ENCODE assay signal across 19 cellular contexts in the genomic region with DNA sequence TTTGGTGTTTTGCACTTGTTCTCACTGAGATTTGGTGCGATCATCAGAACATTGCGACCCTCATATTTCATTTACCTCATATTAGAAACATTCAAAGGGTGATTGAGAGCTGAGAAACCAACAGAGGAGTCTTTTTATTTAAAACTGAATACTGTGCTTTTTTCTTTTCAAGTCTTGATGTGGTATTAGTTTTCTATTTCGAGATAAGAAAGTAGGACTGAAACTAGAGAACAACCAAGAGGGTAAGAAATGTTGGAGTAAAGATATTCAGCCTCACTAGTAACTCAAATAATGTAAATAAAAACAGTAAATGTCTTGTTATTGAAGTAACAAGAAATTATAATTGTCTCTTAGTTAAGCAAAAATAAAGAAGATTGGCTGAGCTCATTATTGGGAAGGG.
"Had no signal": no experiment of that assay in that cellular context is flagged by ENCODE, and none has a peak within 500 bp of the region (broad histone marks: within the 10 kb centered on the region; RNA-seq: fewer than 3 reads in every experiment).

No MANE protein-coding gene starts in this region.

- H3K9me3 ChIP-seq: SJSA1 had no signal

- H3K4me3 ChIP-seq: SJSA1, SK-N-MC had no signal

- H3K36me3 ChIP-seq: SJSA1 had no signal

- DNase-seq: Karpas-422, KBM-7, NCI-H1092, NCI-H1105 treated with DMSO at 0.1 percent for 48 hours, NCI-H1417 treated with DMSO at 0.1 percent for 48 hours, NCI-H146, NCI-H1694 treated with DMSO at 0.1 percent for 48 hours, NCI-H1930, NCI-H2081, NCI-H2107, NCI-H2227 treated with DMSO at 0.1 percent for 48 hours, NCI-H524, NCI-H526 treated with DMSO at 0.1 percent for 48 hours, NCI-H748 treated with DMSO at 0.1 percent for 48 hours, Right ventricle myocardium superior, RPMI8226, SIG-M5 had no signal

- H3K27me3 ChIP-seq: SJSA1 had no signal

- H3K4me1 ChIP-seq: SJSA1 had no signal

- H3K27ac ChIP-seq: SJSA1, SK-N-MC had no signal
